ENCODE assay signal across 15 cellular contexts in genomic region chr1:51623450-51623849, GRCh38. TPM values are rescaled to one million over a fixed set of nuclear protein-coding genes. Genes with fewer than 3 reads are reported as not detected.
A peak's percentile ranks its signal among the peaks of the same experiment; 100 is the strongest.
DNase-seq lines count a peak whose midpoint lies in the region; ATAC-seq and TF ChIP-seq lines count a peak whose summit lies in the region.
"Had no signal": no experiment of that assay in that cellular context is flagged by ENCODE, and none has a peak within 500 bp of the region (broad histone marks: within the 10 kb centered on the region; RNA-seq: fewer than 3 reads in every experiment).

No MANE protein-coding gene starts in this region.

- H3K4me3 ChIP-seq in heart right ventricle (no peak overlapping the region), heart left ventricle (no peak overlapping the region), RWPE2 (ENCODE audit: severe bottlenecking) (no peak overlapping the region), hepatocyte (no peak overlapping the region), tibial artery (no peak overlapping the region)

- no peak overlapping the region for H2AFZ ChIP-seq in hepatocyte

- H3K4me1 ChIP-seq in heart right ventricle = peaks cover 0 to 89% (median 58%) of the 10 kb centered on the region in 9 donors
- peaks cover 8 to 82% (median 55%) of the 10 kb centered on the region in 12 donors for H3K4me1 ChIP-seq in heart left ventricle
- peaks cover 51% of the 10 kb centered on the region for H3K4me1 ChIP-seq in RWPE2 (ENCODE audit: insufficient read depth, poor library complexity, severe bottlenecking)
- peaks cover 17% of the 10 kb centered on the region for H3K4me1 ChIP-seq in hepatocyte (ENCODE audit: insufficient read depth)
- peaks cover 0 to 96% (median 57%) of the 10 kb centered on the region in 4 donors for H3K4me1 ChIP-seq in tibial artery

- 63 to 77% methylated on average over 1 of the region's 1 CpG for WGBS in heart right ventricle, 2 donors
- 68 to 87% (median 73%) methylated on average over 1 of the region's 1 CpG for WGBS in heart left ventricle, 4 donors
- WGBS in hepatocyte (ENCODE audit: low lambda C conversion rate, missing lambda C conversion rate) = 89% methylated on average over 1 of the region's 1 CpG

- TF ChIP-seq CTCF in heart right ventricle (IDR thresholded peaks at IDR 0.05) (no peak), heart left ventricle (IDR thresholded peaks at IDR 0.05) (no peak), RWPE2 (IDR thresholded peaks at IDR 0.05; ENCODE audit: poor library complexity, severe bottlenecking) (no peak), hepatocyte (IDR thresholded peaks at IDR 0.05; ENCODE audit: poor library complexity) (no peak), tibial artery (IDR thresholded peaks at IDR 0.05) (no peak), GM13977 (IDR thresholded peaks at IDR 0.05; ENCODE audit: extremely low read depth, insufficient read depth, missing control alignments) (no peak)

- ATAC-seq in heart right ventricle (no peak), heart left ventricle (no peak), RWPE2 (ENCODE audit: low read depth) (no peak)

- H3K27ac ChIP-seq in heart right ventricle = peak overlapping the region in 6 of 10 donors; percentile 16 to 56 (median 30)
- peak overlapping the region in 6 of 12 donors; percentile 11 to 62 (median 26) for H3K27ac ChIP-seq in heart left ventricle
- peak overlapping the region; percentile 67 for H3K27ac ChIP-seq in RWPE2 (ENCODE audit: poor library complexity, severe bottlenecking)
- H3K27ac ChIP-seq in hepatocyte = peak overlapping the region; percentile 89
- peak overlapping the region; percentile 94 for H3K27ac ChIP-seq in tibial artery

- no peaks in the 10 kb centered on the region for H3K9me2 ChIP-seq in hepatocyte (replicated peaks; ENCODE audit: insufficient read depth)

- in situ Hi-C loops in GM13977 (cut with MboI; ENCODE audit: low pct_unique_long_range_greater_than_20kb, low sequenced_read_pairs, unreplicated experiment) = no loop called here

- H3K4me2 ChIP-seq in hepatocyte = no peak overlapping the region

- H3K36me3 ChIP-seq in heart right ventricle (peaks cover 0 to 4% (median 0%) of the 10 kb centered on the region in 9 donors), heart left ventricle (no peaks in the 10 kb centered on the region), RWPE2 (ENCODE audit: low read depth) (no peaks in the 10 kb centered on the region), hepatocyte (replicated peaks; ENCODE audit: insufficient read depth, low read depth) (no peaks in the 10 kb centered on the region), tibial artery (no peaks in the 10 kb centered on the region)

- no peaks in the 10 kb centered on the region for H3K27me3 ChIP-seq in heart right ventricle
- H3K27me3 ChIP-seq in heart left ventricle = no peaks in the 10 kb centered on the region
- no peaks in the 10 kb centered on the region for H3K27me3 ChIP-seq in RWPE2 (ENCODE audit: insufficient read depth, poor library complexity, severe bottlenecking)
- H3K27me3 ChIP-seq in hepatocyte = no peaks in the 10 kb centered on the region
- no peaks in the 10 kb centered on the region for H3K27me3 ChIP-seq in tibial artery

- no peaks in the 10 kb centered on the region for H3K9me3 ChIP-seq in heart right ventricle
- H3K9me3 ChIP-seq in heart left ventricle = no peaks in the 10 kb centered on the region
- H3K9me3 ChIP-seq in RWPE2 (ENCODE audit: severe bottlenecking) = no peaks in the 10 kb centered on the region
- no peaks in the 10 kb centered on the region for H3K9me3 ChIP-seq in hepatocyte (ENCODE audit: low read depth)
- no peaks in the 10 kb centered on the region for H3K9me3 ChIP-seq in tibial artery

- H3K79me2 ChIP-seq in hepatocyte = peaks cover 95% of the 10 kb centered on the region

- TF ChIP-seq POLR2A in heart left ventricle (IDR thresholded peaks at IDR 0.05) = no peak

- intact Hi-C loops in heart right ventricle (cut with DNase I) = loop anchor here in 4 of 10 donors (5.0 to 10.0 kb wide), 2 partner anchors 141 to 144 kb away; no protein-coding TSS in a partner anchor
- intact Hi-C loops in heart left ventricle (cut with DNase I) = loop anchor here in 1 of 10 donors (5.0 kb wide), 1 partner anchor 149 kb away; no protein-coding TSS in a partner anchor
- intact Hi-C loops in tibial artery (cut with DNase I; ENCODE audit: low total_unique reads) = no loop called here

- DNase-seq in heart right ventricle = no peak
- no peak for DNase-seq in heart left ventricle
- DNase-seq in RWPE2 (ENCODE audit: low spot score) = no peak
- DNase-seq in hepatocyte (ENCODE audit: low spot score) = no peak
- DNase-seq in tibial artery = no peak
- no peak for DNase-seq in NOMO-1 treated with dmso at 0.1 percent for 144 hours (lab: John Stamatoyannopoulos, UW; ENCODE audit: unreplicated experiment)
- no peak for DNase-seq in hypothalamus (lab: John Stamatoyannopoulos, UW)
- no peak for DNase-seq in GM13977 (ENCODE audit: low spot score)
- DNase-seq: COR-L47, DMS79, H9, NCI-H1048, NCI-H1694, NCI-H446, SIG-M5 had no signal

- no peaks in the 10 kb centered on the region for H4K20me1 ChIP-seq in hepatocyte (ENCODE audit: insufficient read depth, poor library complexity, severe bottlenecking)

RNA-seq across cellular contexts. Expression of gene OSBPL9, which starts 6.6 kb away (rescaled TPM):
- total RNA-seq in heart right ventricle (10 to 100 TPM; 32.5 to 77.9 (median 55.6) TPM), heart left ventricle (10 to 100 TPM; 44.5 to 69.5 (median 53.5) TPM), hepatocyte (107 and 288 TPM in 2 replicates)
- polyA plus RNA-seq in heart right ventricle (10 to 100 TPM; 42.9 to 82.9 TPM), heart left ventricle (10 to 100 TPM; 48.5 to 50.4 TPM), hepatocyte (59.5 and 71.0 TPM in 2 replicates)
